ENCODE assay signal across 22 cellular contexts in genomic region chr11:44805152-44805461, GRCh38.
A peak's percentile ranks its signal among the peaks of the same experiment; 100 is the strongest.
DNase-seq lines count a peak whose midpoint lies in the region; ATAC-seq and TF ChIP-seq lines count a peak whose summit lies in the region.
"Had no signal": no experiment of that assay in that cellular context is flagged by ENCODE, and none has a peak within 500 bp of the region (broad histone marks: within the 10 kb centered on the region; RNA-seq: fewer than 3 reads in every experiment).

No MANE protein-coding gene starts in this region.

- H3K27me3 ChIP-seq in tibial artery, result no peaks in the 10 kb centered on the region

- peak overlapping the region; percentile 28 for H3K4me3 ChIP-seq in coronary artery
- H3K4me3 ChIP-seq in tibial artery, result peak overlapping the region in 1 of 2 donors; percentile 11

- no peaks in the 10 kb centered on the region for H3K36me3 Mint-ChIP-seq in nephron (ENCODE audit: low read depth)
- H3K36me3 Mint-ChIP-seq in activated T-helper 17 cell treated with anti-CD3 and anti-CD28 coated beads, Interleukin-2, amount 50 U/mL, for 72 hours (ENCODE audit: low read depth), result no peaks in the 10 kb centered on the region
- H3K36me3 Mint-ChIP-seq: activated naive CD8-positive, alpha-beta T cell treated with anti-CD3 and anti-CD28 coated beads, Interleukin-2, amount 10 ng/mL, durations not matched to agents 7 days and 5 days; natural killer cell treated with Interleukin-12 subunit alpha and Interleukin-12 subunit beta and Interleukin-15 and Interleukin-18, amount 100 ng/mL, for 72 hours had no signal

- H3K36me3 ChIP-seq in tibial artery, result no peaks in the 10 kb centered on the region

- H3K27ac Mint-ChIP-seq in nephron, result peak overlapping the region; percentile 96 to 100 (median 98)
- H3K27ac Mint-ChIP-seq in activated T-helper 17 cell treated with anti-CD3 and anti-CD28 coated beads, Interleukin-2, amount 50 U/mL, for 72 hours, result no peak overlapping the region
- H3K27ac Mint-ChIP-seq: activated CD8-positive, alpha-beta T cell treated with anti-CD3 and anti-CD28 coated beads for 36 hours; activated naive CD8-positive, alpha-beta T cell treated with anti-CD3 and anti-CD28 coated beads, Interleukin-2, amount 10 ng/mL, durations not matched to agents 7 days and 5 days; natural killer cell treated with Interleukin-12 subunit alpha and Interleukin-12 subunit beta and Interleukin-15 and Interleukin-18, amount 100 ng/mL, for 72 hours had no signal

- no peaks in the 10 kb centered on the region for H3K9me3 ChIP-seq in tibial artery

- H3K4me1 Mint-ChIP-seq in nephron, result peaks cover 77% of the 10 kb centered on the region
- no peaks in the 10 kb centered on the region for H3K4me1 Mint-ChIP-seq in activated T-helper 17 cell treated with anti-CD3 and anti-CD28 coated beads, Interleukin-2, amount 50 U/mL, for 72 hours
- H3K4me1 Mint-ChIP-seq: activated naive CD8-positive, alpha-beta T cell treated with anti-CD3 and anti-CD28 coated beads, Interleukin-2, amount 10 ng/mL, durations not matched to agents 7 days and 5 days had no signal

- H3K4me3 Mint-ChIP-seq in nephron, result peak overlapping the region in 2 of 3 experiments; percentile 57 to 78
- H3K4me3 Mint-ChIP-seq in activated T-helper 17 cell treated with anti-CD3 and anti-CD28 coated beads, Interleukin-2, amount 50 U/mL, for 72 hours, result no peak overlapping the region
- H3K4me3 Mint-ChIP-seq: activated CD8-positive, alpha-beta T cell treated with anti-CD3 and anti-CD28 coated beads for 36 hours; activated naive CD8-positive, alpha-beta T cell treated with anti-CD3 and anti-CD28 coated beads, Interleukin-2, amount 10 ng/mL, durations not matched to agents 7 days and 5 days; natural killer cell treated with Interleukin-12 subunit alpha and Interleukin-12 subunit beta and Interleukin-15 and Interleukin-18, amount 100 ng/mL, for 72 hours had no signal

- H3K9me3 Mint-ChIP-seq in nephron, result no peaks in the 10 kb centered on the region
- H3K9me3 Mint-ChIP-seq in activated T-helper 17 cell treated with anti-CD3 and anti-CD28 coated beads, Interleukin-2, amount 50 U/mL, for 72 hours, result no peaks in the 10 kb centered on the region
- H3K9me3 Mint-ChIP-seq: activated CD8-positive, alpha-beta T cell treated with anti-CD3 and anti-CD28 coated beads for 36 hours; activated naive CD8-positive, alpha-beta T cell treated with anti-CD3 and anti-CD28 coated beads, Interleukin-2, amount 10 ng/mL, durations not matched to agents 7 days and 5 days; natural killer cell treated with Interleukin-12 subunit alpha and Interleukin-12 subunit beta and Interleukin-15 and Interleukin-18, amount 100 ng/mL, for 72 hours had no signal

- intact Hi-C loops in tibial artery (cut with DNase I; ENCODE audit: low total_unique reads), result no loop called here

- no peak overlapping the region for H3K27ac ChIP-seq in coronary artery
- peak overlapping the region; percentile 34 to 45 for H3K27ac ChIP-seq in tibial artery
- H3K27ac ChIP-seq: epithelial cell of prostate had no signal

- H3K4me1 ChIP-seq in tibial artery, result peaks cover 0 to 34% (median 20%) of the 10 kb centered on the region in 4 donors

- DNase-seq in NCI-H69 (lab: John Stamatoyannopoulos, UW) (peak; percentile 40), coronary artery (ENCODE audit: low spot score) (no peak), tibial artery (no peak), SHP77 treated with DMSO at 0.1 percent for 48 hours (lab: John Stamatoyannopoulos, UW) (no peak), SHP77 (lab: John Stamatoyannopoulos, UW) (no peak)
- DNase-seq: activated CD4-positive, CD25-positive, alpha-beta regulatory T cell treated with anti-CD3 and anti-CD28 coated beads, Interleukin-2, amount 50 U/mL, for 72 hours; activated CD8-positive, alpha-beta T cell treated with anti-CD3 and anti-CD28 coated beads for 36 hours; activated effector memory CD4-positive, alpha-beta T cell treated with anti-CD3 and anti-CD28 coated beads, Interleukin-2, amount 50 U/mL, for 16 hours; activated naive CD8-positive, alpha-beta T cell treated with anti-CD3 and anti-CD28 coated beads, Interleukin-2, amount 10 ng/mL, durations not matched to agents 7 days and 5 days; effector CD4-positive, alpha-beta T cell; foreskin fibroblast; left colon; NCI-H1105; NCI-H2029; NCI-H446; PC-3; posterior cingulate gyrus; SIG-M5 had no signal

- TF ChIP-seq CTCF in coronary artery (IDR thresholded peaks at IDR 0.05), result no peak
- no peak for TF ChIP-seq CTCF in nephron (IDR thresholded peaks at IDR 0.05; ENCODE audit: unreplicated experiment in 3 of 3)
- no peak for TF ChIP-seq CTCF in tibial artery (IDR thresholded peaks at IDR 0.05)

- H3K27me3 Mint-ChIP-seq in nephron (ENCODE audit: low read depth), result peaks cover 13% of the 10 kb centered on the region
- H3K27me3 Mint-ChIP-seq in activated T-helper 17 cell treated with anti-CD3 and anti-CD28 coated beads, Interleukin-2, amount 50 U/mL, for 72 hours, result no peaks in the 10 kb centered on the region
- H3K27me3 Mint-ChIP-seq: activated CD8-positive, alpha-beta T cell treated with anti-CD3 and anti-CD28 coated beads for 36 hours had no signal

- no peak for ATAC-seq in activated T-helper 17 cell treated with anti-CD3 and anti-CD28 coated beads, Interleukin-2, amount 50 U/mL, for 72 hours (replicated peaks)
- ATAC-seq: activated CD8-positive, alpha-beta T cell treated with anti-CD3 and anti-CD28 coated beads for 36 hours; left colon; natural killer cell treated with Interleukin-12 subunit alpha and Interleukin-12 subunit beta and Interleukin-15 and Interleukin-18, amount 100 ng/mL, for 72 hours; PC-3 had no signal

Comparison
In these comparisons a context has a peak if more than half of its experiments do, and no peak if none do; other contexts are left out.
1. H3K27ac ChIP-seq: peak in tibial artery (2 of 2); none in coronary artery (0 of 2).